In the genomic region with DNA sequence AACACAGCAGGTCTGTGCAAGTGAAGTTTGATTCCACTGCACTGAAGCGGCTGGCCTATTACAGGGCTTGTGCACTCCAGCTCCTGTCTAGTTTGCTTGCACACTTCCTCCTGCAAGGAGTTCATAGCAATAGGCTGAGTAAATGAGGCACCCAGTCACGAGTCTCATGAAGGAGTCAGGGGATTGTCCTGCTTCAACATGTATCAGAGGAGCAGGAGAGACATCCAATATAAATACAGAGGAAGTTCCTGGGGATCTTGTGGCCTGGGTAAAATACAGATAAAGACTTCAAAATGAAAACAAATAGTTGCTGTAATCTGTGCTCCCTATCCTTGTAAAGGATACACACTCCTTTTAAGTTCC, we compare ENCODE assay signal across 16 cellular contexts.
A peak's percentile ranks its signal among the peaks of the same experiment; 100 is the strongest.
DNase-seq lines count a peak whose midpoint lies in the region; ATAC-seq, FAIRE-seq and TF ChIP-seq lines count a peak whose summit lies in the region.
"Had no signal": no experiment of that assay in that cellular context is flagged by ENCODE, and none has a peak within 500 bp of the region (broad histone marks: within the 10 kb centered on the region; RNA-seq: fewer than 3 reads in every experiment).

No MANE protein-coding gene starts in this region.

- POLR2A ChIA-PET in H1 (lab: Charles Lee; ENCODE audit: partially characterized antibody): no interaction called here

- no peak for TF ChIP-seq CTCF in RWPE2 (IDR thresholded peaks at IDR 0.05; ENCODE audit: poor library complexity, severe bottlenecking)
- no peak for TF ChIP-seq CTCF in H1 (IDR thresholded peaks at IDR 0.05; ENCODE audit: control extremely low read depth in 1 of 3, insufficient read depth in 1 of 3, low read depth in 1 of 3, low read length in 3 of 3)

- peak; percentile 66; the same call in 2 of the 3 replicates for ATAC-seq in RWPE2 (ENCODE audit: low read depth)
- ATAC-seq in aorta (ENCODE audit: low FRiP score): no peak

- no peak overlapping the region for H3K56ac ChIP-seq in H1 (replicated peaks; ENCODE audit: insufficient read length, low read depth, low read length)

- no peak for TF ChIP-seq RAD21 in H1 (IDR thresholded peaks at IDR 0.05 in 1 of 2, conservative IDR thresholded peaks at IDR 0.05 in 1 of 2; ENCODE audit: low read depth in 2 of 2, low read length in 2 of 2)

- H3K79me1 ChIP-seq in H1 (ENCODE audit: low read depth, low read length) (no peaks in the 10 kb centered on the region), neuronal stem cell (ENCODE audit: low read depth, low read length) (no peaks in the 10 kb centered on the region)

- no peaks in the 10 kb centered on the region for H3K36me3 ChIP-seq in RWPE2 (ENCODE audit: low read depth)
- H3K36me3 ChIP-seq in H1 (ENCODE audit: control insufficient read depth in 2 of 4, insufficient read depth in 4 of 4, low read length in 3 of 4): no peaks in the 10 kb centered on the region
- H3K36me3 ChIP-seq in neuronal stem cell (replicated peaks in 1 of 2; ENCODE audit: control insufficient read depth in 2 of 2, insufficient read depth in 2 of 2, low read length in 2 of 2): no peaks in the 10 kb centered on the region
- no peaks in the 10 kb centered on the region for H3K36me3 ChIP-seq in aorta (ENCODE audit: control insufficient read depth in 1 of 2, insufficient read depth in 2 of 2, low read length in 1 of 2)
- H3K36me3 ChIP-seq: BLaER1 had no signal

- CTCF ChIA-PET in H1 (lab: Charles Lee; ENCODE audit: partially characterized antibody): no interaction called here

- H3K23ac ChIP-seq in H1 (ENCODE audit: insufficient read length): no peak overlapping the region
- peak overlapping the region; percentile 32 for H3K23ac ChIP-seq in neuronal stem cell (ENCODE audit: low read depth, low read length, poor library complexity)

- H3K4me3 ChIP-seq in RWPE2 (ENCODE audit: severe bottlenecking): no peak overlapping the region
- no peak overlapping the region for H3K4me3 ChIP-seq in H1 (ENCODE audit: extremely low read depth in 1 of 4, insufficient read depth in 2 of 4, low read depth in 3 of 4, low read length in 4 of 4)
- H3K4me3 ChIP-seq in neuronal stem cell (ENCODE audit: low read length in 2 of 2): peak overlapping the region in 1 of 2 donors; percentile 56
- no peak overlapping the region for H3K4me3 ChIP-seq in aorta (ENCODE audit: low read length in 2 of 2)
- H3K4me3 ChIP-seq: BLaER1 had no signal

- intact Hi-C loops in aorta (cut with DNase I): no loop called here
- intact Hi-C loops in cardiac septum (cut with DNase I): no loop called here

- H3K79me2 ChIP-seq in H1 (ENCODE audit: control insufficient read depth in 1 of 2, insufficient read depth in 2 of 2, low read length in 2 of 2): no peaks in the 10 kb centered on the region

- H2BK20ac ChIP-seq in H1 (ENCODE audit: low read length): no peak overlapping the region

- no peak overlapping the region for H2BK120ac ChIP-seq in H1 (replicated peaks; ENCODE audit: low read depth, low read length)
- no peak overlapping the region for H2BK120ac ChIP-seq in neuronal stem cell (ENCODE audit: low read depth, low read length)

- 84% methylated on average over 2 of the region's 2 CpGs; no CpG with 5 or more reads in 1 of the 2 experiments for WGBS in H1 (ENCODE audit: extremely low coverage in 1 of 2, insufficient coverage in 1 of 2, insufficient read length in 1 of 2, insufficient replicate concordance in 2 of 2, low coverage in 1 of 2, low lambda C conversion rate in 2 of 2, missing lambda C conversion rate in 1 of 2), 2 experiments
- WGBS in neuronal stem cell (ENCODE audit: extremely low coverage in 2 of 2, insufficient read length in 2 of 2, insufficient replicate concordance in 1 of 2), 2 donors: no CpG with 5 or more reads among the region's 2 CpGs
- WGBS in aorta, 2 donors: 85% methylated on average over 2 of the region's 2 CpGs

- H3K9ac ChIP-seq in H1 (replicated peaks in 1 of 4; ENCODE audit: extremely low read depth in 1 of 4, low read depth in 3 of 4, low read length in 3 of 4) (no peak overlapping the region), neuronal stem cell (ENCODE audit: low read depth, low read length, poor library complexity) (no peak overlapping the region)
- H3K9ac ChIP-seq: BLaER1 had no signal

- H2BK5ac ChIP-seq in H1 (ENCODE audit: low read depth, low read length) (no peak overlapping the region), neuronal stem cell (ENCODE audit: low read length) (no peak overlapping the region)

- H2BK12ac ChIP-seq in H1 (ENCODE audit: low read depth, low read length) (no peak overlapping the region), neuronal stem cell (ENCODE audit: low read length) (no peak overlapping the region)

- H4K8ac ChIP-seq in H1 (ENCODE audit: extremely low read depth, insufficient read depth, low read length) (no peak overlapping the region), neuronal stem cell (ENCODE audit: low read depth, low read length) (no peak overlapping the region)

- no peak overlapping the region for H2BK15ac ChIP-seq in H1 (ENCODE audit: low read length)
- H2BK15ac ChIP-seq in neuronal stem cell (ENCODE audit: low read length): no peak overlapping the region

- H4K20me1 ChIP-seq in H1 (replicated peaks in 1 of 2; ENCODE audit: control insufficient read depth in 1 of 2, insufficient read depth in 2 of 2, low read length in 2 of 2): no peaks in the 10 kb centered on the region
- H4K20me1 ChIP-seq: BLaER1 had no signal

- no peak overlapping the region for H3K14ac ChIP-seq in H1 (ENCODE audit: insufficient read length)
- H3K14ac ChIP-seq in neuronal stem cell (ENCODE audit: low read length): no peak overlapping the region

- no peaks in the 10 kb centered on the region for H3K23me2 ChIP-seq in H1 (ENCODE audit: low read depth, low read length)

- H3K4ac ChIP-seq in H1 (replicated peaks; ENCODE audit: insufficient read length, low read depth, low read length) (no peak overlapping the region), neuronal stem cell (ENCODE audit: low read length) (no peak overlapping the region)

- H3K27ac ChIP-seq in RWPE2 (ENCODE audit: poor library complexity, severe bottlenecking) (peak overlapping the region; percentile 7), H1 (ENCODE audit: low read depth, low read length) (no peak overlapping the region), neuronal stem cell (replicated peaks; ENCODE audit: low read length) (no peak overlapping the region), aorta (ENCODE audit: low read depth in 1 of 2, low read length in 2 of 2) (no peak overlapping the region)
- H3K27ac ChIP-seq: BLaER1 had no signal

- H3K9me3 ChIP-seq in RWPE2 (ENCODE audit: severe bottlenecking) (peaks cover 2% of the 10 kb centered on the region), H1 (ENCODE audit: insufficient read depth in 2 of 2, low read depth in 1 of 2, low read length in 1 of 2) (no peaks in the 10 kb centered on the region), neuronal stem cell (replicated peaks in 1 of 2; ENCODE audit: control insufficient read depth in 2 of 2, insufficient read depth in 1 of 2, low read depth in 1 of 2, low read length in 2 of 2) (no peaks in the 10 kb centered on the region), aorta (ENCODE audit: control insufficient read depth, low read length) (no peaks in the 10 kb centered on the region)

- H2AK5ac ChIP-seq in H1 (ENCODE audit: low read depth, low read length): no peak overlapping the region
- no peak overlapping the region for H2AK5ac ChIP-seq in neuronal stem cell (ENCODE audit: low read depth, low read length)

- H3K4me1 ChIP-seq in RWPE2 (ENCODE audit: insufficient read depth, poor library complexity, severe bottlenecking) (peaks cover 35% of the 10 kb centered on the region), H1 (replicated peaks in 1 of 4; ENCODE audit: control insufficient read depth in 3 of 4, insufficient read depth in 4 of 4, low read length in 3 of 4) (no peaks in the 10 kb centered on the region), neuronal stem cell (ENCODE audit: control insufficient read depth in 2 of 2, insufficient read depth in 1 of 2, low read depth in 1 of 2, low read length in 2 of 2) (no peaks in the 10 kb centered on the region), aorta (ENCODE audit: control insufficient read depth in 1 of 2, insufficient read depth in 2 of 2, low read length in 2 of 2) (no peaks in the 10 kb centered on the region)
- H3K4me1 ChIP-seq: BLaER1 had no signal

- H3K27me3 ChIP-seq in RWPE2 (ENCODE audit: insufficient read depth, poor library complexity, severe bottlenecking) (no peaks in the 10 kb centered on the region), H1 (replicated peaks in 1 of 4; ENCODE audit: control insufficient read depth in 3 of 4, extremely low read depth in 1 of 4, insufficient read depth in 3 of 4, low read length in 3 of 4) (no peaks in the 10 kb centered on the region), neuronal stem cell (ENCODE audit: control insufficient read depth in 3 of 3, insufficient read depth in 3 of 3, low read depth in 1 of 3, low read length in 3 of 3) (no peaks in the 10 kb centered on the region), aorta (ENCODE audit: control insufficient read depth in 1 of 2, insufficient read depth in 2 of 2, low read length in 1 of 2) (no peaks in the 10 kb centered on the region)
- H3K27me3 ChIP-seq: BLaER1 had no signal

- no peak overlapping the region for H4K5ac ChIP-seq in H1 (ENCODE audit: insufficient read length, low read depth, low read length)

- no peak for TF ChIP-seq EP300 in H1 (IDR thresholded peaks at IDR 0.05; ENCODE audit: borderline replicate concordance in 1 of 2, low read depth in 2 of 2, low read length in 2 of 2)

- no peak for FAIRE-seq in H1 (lab: Jason Lieb, UNC)
- FAIRE-seq: GM18507, RCC 7860 had no signal

- H3K18ac ChIP-seq in H1 (ENCODE audit: extremely low read depth, low read length): no peak overlapping the region
- peak overlapping the region; percentile 44 for H3K18ac ChIP-seq in neuronal stem cell (ENCODE audit: low read length)

- peak; percentile 4 for DNase-seq in GM03348 (ENCODE audit: low spot score)
- no peak for DNase-seq in RWPE2 (ENCODE audit: low spot score)
- no peak for DNase-seq in H1 (ENCODE audit: low read depth in 1 of 2, low spot score in 2 of 2)
- no peak for DNase-seq in neuronal stem cell (ENCODE audit: low spot score)
- DNase-seq in aorta: no peak
- no peak for DNase-seq in SHP77 treated with DMSO at 0.1 percent for 48 hours (lab: John Stamatoyannopoulos, UW)
- DNase-seq in CD1c-positive myeloid dendritic cell (ENCODE audit: extremely low spot score): no peak
- no peak for DNase-seq in cardiac septum (ENCODE audit: low spot score)
- DNase-seq: H7, Karpas-422, NCI-H187 treated with DMSO at 0.1 percent for 48 hours, NCI-H2171 treated with DMSO at 0.1 percent for 48 hours, NCI-H510A had no signal

- TF ChIP-seq POLR2A in H1 (IDR thresholded peaks at IDR 0.05; ENCODE audit: control extremely low read depth in 1 of 2, low read depth in 2 of 2, low read length in 2 of 2): no peak

- H2AFZ ChIP-seq in H1 (ENCODE audit: low read length): peak overlapping the region; percentile 76; the same call in 1 of the 2 replicates
- no peak overlapping the region for H2AFZ ChIP-seq in neuronal stem cell (ENCODE audit: low read length)

- H3K4me2 ChIP-seq in H1 (ENCODE audit: insufficient read depth in 1 of 2, low read depth in 2 of 2, low read length in 2 of 2) (no peak overlapping the region), neuronal stem cell (ENCODE audit: insufficient read depth, low read length, poor library complexity, severe bottlenecking) (no peak overlapping the region)
- H3K4me2 ChIP-seq: BLaER1 had no signal

- H4K91ac ChIP-seq in H1 (replicated peaks; ENCODE audit: insufficient read length, low read length) (no peak overlapping the region), neuronal stem cell (ENCODE audit: low read depth, low read length, poor library complexity) (no peak overlapping the region)
